8 cellular contexts compared by ENCODE assay signal in the genomic region with DNA sequence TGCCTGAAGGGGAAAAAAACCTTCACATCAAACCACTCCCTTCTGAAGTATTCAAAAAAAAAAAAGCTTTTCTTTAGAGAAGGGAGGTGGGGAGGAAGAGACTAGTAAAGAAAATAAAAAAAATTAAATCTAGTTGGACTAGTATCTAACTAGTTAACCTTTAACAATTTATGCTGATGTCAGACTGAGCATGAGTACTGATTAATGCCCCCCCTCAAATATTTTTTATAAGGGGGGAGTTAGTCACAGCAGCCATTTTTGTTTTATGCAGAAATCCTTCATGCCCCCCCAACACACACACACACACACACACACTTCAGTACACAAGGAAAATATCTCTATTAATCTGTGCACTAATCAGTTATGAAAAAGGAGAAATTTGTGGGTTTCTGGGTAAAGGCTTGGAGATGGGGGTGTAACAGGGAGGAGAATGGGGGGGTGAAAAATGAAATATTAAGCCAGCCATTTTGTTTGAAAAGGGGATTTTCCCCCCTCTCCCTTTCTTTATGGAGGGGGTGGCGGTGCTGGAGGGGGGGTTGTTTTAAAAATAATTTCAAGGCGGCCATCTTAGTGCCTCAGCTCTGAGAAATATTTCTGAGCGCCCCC. TPM values are rescaled to one million over a fixed set of nuclear protein-coding genes. Genes with fewer than 3 reads are reported as not detected.
DNase-seq lines count a peak whose midpoint lies in the region; ATAC-seq, FAIRE-seq and TF ChIP-seq lines count a peak whose summit lies in the region.

No MANE protein-coding gene starts in this region.

- peak overlapping the region in 6 of 9 donors; percentile 61 to 94 (median 86) for H3K27ac Mint-ChIP-seq in naive thymus-derived CD4-positive, alpha-beta T cell

- H3K4me1 ChIP-seq in heart left ventricle (peaks cover 10 to 78% (median 31%) of the 10 kb centered on the region in 12 donors), SJSA1 (replicated peaks) (peaks cover 28% of the 10 kb centered on the region)
- H3K4me1 ChIP-seq in naive thymus-derived CD4-positive, alpha-beta T cell (ENCODE audit: control insufficient read depth in 2 of 2, insufficient read depth in 2 of 2, low read length in 2 of 2), result peaks cover 22 to 39% of the 10 kb centered on the region in 2 donors

- H3K27me3 Mint-ChIP-seq in naive thymus-derived CD4-positive, alpha-beta T cell, result no peaks in the 10 kb centered on the region

- no peak for FAIRE-seq in bronchial epithelial cell (lab: Jason Lieb, UNC)

- H3K4me3 Mint-ChIP-seq in naive thymus-derived CD4-positive, alpha-beta T cell, result peak overlapping the region in 5 of 10 donors; percentile 77 to 89 (median 82)

- 29 to 56% (median 39%) methylated on average over 3 of the region's 3 CpGs for WGBS in heart left ventricle, 4 donors

- POLR2A ChIA-PET in naive thymus-derived CD4-positive, alpha-beta T cell (lab: Charles Lee), result interaction anchor here (0.6 to 2.6 kb wide), 9 partner anchors 12 to 269 kb away, joined by 3 to 11 read pairs (median 4); partner anchors contain the start of genes CNTROB, NAA38 and TRAPPC1

- no peaks in the 10 kb centered on the region for H3K9me3 ChIP-seq in heart left ventricle
- H3K9me3 ChIP-seq in SJSA1 (replicated peaks), result no peaks in the 10 kb centered on the region
- H3K9me3 ChIP-seq in naive thymus-derived CD4-positive, alpha-beta T cell (ENCODE audit: control insufficient read depth in 2 of 3, low read length in 3 of 3), result no peaks in the 10 kb centered on the region

- CTCF ChIA-PET in naive thymus-derived CD4-positive, alpha-beta T cell (lab: Charles Lee), result interaction anchor here (0.6 to 1.8 kb wide), 3 partner anchors 13 to 95 kb away, joined by 3 to 6 read pairs (median 6); no protein-coding TSS in a partner anchor

- TF ChIP-seq CTCF in heart left ventricle (IDR thresholded peaks at IDR 0.05) (no peak), bronchial epithelial cell (IDR thresholded peaks at IDR 0.05; ENCODE audit: insufficient read depth, low read length, severe bottlenecking) (no peak)

- peaks cover 0 to 7% (median 0%) of the 10 kb centered on the region in 7 donors for H3K4me1 Mint-ChIP-seq in naive thymus-derived CD4-positive, alpha-beta T cell

- no peaks in the 10 kb centered on the region for H3K27me3 ChIP-seq in heart left ventricle
- no peaks in the 10 kb centered on the region for H3K27me3 ChIP-seq in SJSA1 (replicated peaks)
- no peaks in the 10 kb centered on the region for H3K27me3 ChIP-seq in bronchial epithelial cell (ENCODE audit: control insufficient read depth, insufficient read depth, low read length)
- no peaks in the 10 kb centered on the region for H3K27me3 ChIP-seq in naive thymus-derived CD4-positive, alpha-beta T cell (ENCODE audit: control insufficient read depth in 2 of 2, insufficient read depth in 2 of 2, low read length in 2 of 2)

- peaks cover 0 to 6% (median 0%) of the 10 kb centered on the region in 5 donors for H3K36me3 Mint-ChIP-seq in naive thymus-derived CD4-positive, alpha-beta T cell

- intact Hi-C loops in heart left ventricle (cut with DNase I), result no loop called here
- intact Hi-C loops in cardiac septum (cut with DNase I), result no loop called here
- intact Hi-C loops in naive thymus-derived CD4-positive, alpha-beta T cell (cut with micrococcal nuclease), result loop anchor here in 1 of 2 donors (1.0 to 10.0 kb wide), 2 partner anchors 13 to 341 kb away; no protein-coding TSS in a partner anchor

- H3K36me3 ChIP-seq in heart left ventricle (peaks cover 0 to 31% (median 5%) of the 10 kb centered on the region in 9 donors), SJSA1 (peaks cover 21% of the 10 kb centered on the region), bronchial epithelial cell (ENCODE audit: control insufficient read depth, insufficient read depth, low read length) (peaks cover 1% of the 10 kb centered on the region)
- peaks cover 0 to 8% (median 4%) of the 10 kb centered on the region in 3 experiments for H3K36me3 ChIP-seq in naive thymus-derived CD4-positive, alpha-beta T cell (ENCODE audit: control insufficient read depth in 2 of 3, insufficient read depth in 3 of 3, low read length in 3 of 3)

- ATAC-seq in heart left ventricle (no peak), HG02970 (IDR thresholded peaks at IDR 0.05; ENCODE audit: low FRiP score, unreplicated experiment) (no peak), GM21367 (IDR thresholded peaks at IDR 0.05; ENCODE audit: unreplicated experiment) (no peak)
- no peak for ATAC-seq in naive thymus-derived CD4-positive, alpha-beta T cell

- H3K9me3 Mint-ChIP-seq in naive thymus-derived CD4-positive, alpha-beta T cell, result peaks cover 0 to 6% (median 0%) of the 10 kb centered on the region in 11 donors

- H3K27ac ChIP-seq in heart left ventricle (peak overlapping the region in 6 of 12 donors; percentile 6 to 98 (median 39)), SJSA1 (peak overlapping the region; percentile 58)
- peak overlapping the region; percentile 60 for H3K27ac ChIP-seq in naive thymus-derived CD4-positive, alpha-beta T cell (ENCODE audit: low read depth, low read length)

- H3K4me3 ChIP-seq in heart left ventricle (peak overlapping the region in 9 of 12 donors; percentile 23 to 86 (median 78)), SJSA1 (peak overlapping the region; percentile 28), bronchial epithelial cell (ENCODE audit: low read depth, low read length) (peak overlapping the region; percentile 94)
- peak overlapping the region; percentile 61 for H3K4me3 ChIP-seq in naive thymus-derived CD4-positive, alpha-beta T cell (ENCODE audit: low read length)

- DNase-seq in heart left ventricle (no peak), cardiac septum (ENCODE audit: low spot score) (no peak), SJSA1 (ENCODE audit: low read depth in 1 of 2, low spot score in 2 of 2) (peak in 1 of 2 experiments; percentile 37), bronchial epithelial cell (ENCODE audit: low read depth) (peak; percentile 22), GM19238 (ENCODE audit: insufficient read length, low spot score) (no peak)
- DNase-seq in naive thymus-derived CD4-positive, alpha-beta T cell, result peak in 7 of 9 donors; percentile 38 to 75 (median 44)

- no peak for TF ChIP-seq POLR2A in heart left ventricle (IDR thresholded peaks at IDR 0.05)

RNA-seq across cellular contexts. Expression of gene CHD3, which starts 4.7 kb away (rescaled TPM):
- total RNA-seq in heart left ventricle (10 to 100 TPM in 6 of 9 donors, 1 to 10 TPM in 3; 6.7 to 30.6 (median 13.6) TPM), cardiac septum (14.2 TPM), bronchial epithelial cell (41.3 and 98.2 TPM in 2 replicates)
- polyA plus RNA-seq in heart left ventricle, result 10 to 100 TPM; 17.5 to 17.9 TPM
- total RNA-seq in SJSA1 (2014; rRNA removed; shearing (Covaris generic)), result 58.3 and 101 TPM in 2 replicates
- 100 to 1,000 TPM; 189 to 417 (median 359) TPM for total RNA-seq in naive thymus-derived CD4-positive, alpha-beta T cell
- polyA plus RNA-seq in naive thymus-derived CD4-positive, alpha-beta T cell, result 10 to 100 TPM; 12.7 to 39.3 TPM

RNA-seq across cellular contexts. Expression of gene CYB5D1, which starts 26.1 kb away (rescaled TPM):
- 10 to 100 TPM in 8 of 9 donors, 1 to 10 TPM in 1; 9.3 to 20.4 (median 16.6) TPM for total RNA-seq in heart left ventricle
- polyA plus RNA-seq in heart left ventricle, result 10 to 100 TPM; 11.7 to 15.5 TPM
- 12.2 TPM for total RNA-seq in cardiac septum
- 2.6 and 2.8 TPM in 2 replicates for total RNA-seq in SJSA1 (2014; rRNA removed; shearing (Covaris generic))
- total RNA-seq in bronchial epithelial cell, result 6.5 and 9.0 TPM in 2 replicates
- 10 to 100 TPM in 2 of 5 experiments, 1 to 10 TPM in 3; 8.4 to 14.2 (median 9.5) TPM for total RNA-seq in naive thymus-derived CD4-positive, alpha-beta T cell
- polyA plus RNA-seq in naive thymus-derived CD4-positive, alpha-beta T cell, result 1 to 10 TPM; 7.5 to 7.9 TPM

RNA-seq across cellular contexts. Expression of gene NAA38, which starts 26.5 kb away (rescaled TPM):
- total RNA-seq in heart left ventricle (100 to 1,000 TPM in 1 of 9 donors, 10 to 100 TPM in 8; 60.9 to 141 (median 72.4) TPM), cardiac septum (68.8 TPM), bronchial epithelial cell (36.6 and 47.5 TPM in 2 replicates)
- polyA plus RNA-seq in heart left ventricle, result 100 to 1,000 TPM in 1 of 2 donors, 10 to 100 TPM in 1; 75.2 to 179 TPM
- total RNA-seq in SJSA1 (2014; rRNA removed; shearing (Covaris generic)), result 90.7 and 148 TPM in 2 replicates
- 10 to 100 TPM; 22.1 to 63.8 (median 24.9) TPM for total RNA-seq in naive thymus-derived CD4-positive, alpha-beta T cell
- 100 to 1,000 TPM; 113 to 132 TPM for polyA plus RNA-seq in naive thymus-derived CD4-positive, alpha-beta T cell

RNA-seq across cellular contexts. Expression of gene TMEM88, which starts 29.0 kb away (rescaled TPM):
- total RNA-seq in heart left ventricle (100 to 1,000 TPM in 1 of 9 donors, 10 to 100 TPM in 8; 16.7 to 130 (median 27.0) TPM), cardiac septum (14.7 TPM), bronchial epithelial cell (0.64 TPM in 1 of 2 replicates, not detected in the other)
- polyA plus RNA-seq in heart left ventricle, result 100 to 1,000 TPM in 1 of 2 donors, 10 to 100 TPM in 1; 97.7 to 112 TPM
- total RNA-seq in SJSA1 (2014; rRNA removed; shearing (Covaris generic)), result not detected in 2 replicates
- total RNA-seq in naive thymus-derived CD4-positive, alpha-beta T cell, result 10 to 100 TPM in 4 of 5 experiments, under 1 TPM in 1; 0.70 to 32.7 (median 11.6) TPM
- not detected for polyA plus RNA-seq in naive thymus-derived CD4-positive, alpha-beta T cell

RNA-seq across cellular contexts. Expression of gene RNF227, which starts 32.2 kb away (rescaled TPM):
- total RNA-seq in heart left ventricle (1 to 10 TPM in 5 of 9 donors, under 1 TPM in 4; 0.51 to 4.9 (median 1.1) TPM), cardiac septum (1.00 TPM), bronchial epithelial cell (7.8 and 8.2 TPM in 2 replicates)
- polyA plus RNA-seq in heart left ventricle, result under 1 TPM; 0.79 to 0.88 TPM
- 0.42 TPM in 1 of 2 replicates, not detected in the other for total RNA-seq in SJSA1 (2014; rRNA removed; shearing (Covaris generic))
- 1 to 10 TPM; 2.6 to 8.2 (median 5.5) TPM for total RNA-seq in naive thymus-derived CD4-positive, alpha-beta T cell
- polyA plus RNA-seq in naive thymus-derived CD4-positive, alpha-beta T cell, result 1 to 10 TPM; 3.2 to 4.9 TPM

Comparison
In these comparisons a context has a peak if more than half of its experiments do, and no peak if none do; other contexts are left out.
1. DNase-seq: peak in bronchial epithelial cell (single experiment) and naive thymus-derived CD4-positive, alpha-beta T cell (7 of 9); none in heart left ventricle (0 of 5), cardiac septum (single experiment) and GM19238 (single experiment).
2. H3K4me3 ChIP-seq: peak in every context shown above with its lines; median percentile 94 in bronchial epithelial cell; 78 in heart left ventricle; 61 in naive thymus-derived CD4-positive, alpha-beta T cell; 28 in SJSA1.